ENCODE assay signal across 17 cellular contexts in genomic region chr2:101360229-101360628, GRCh38. TPM values are rescaled to one million over a fixed set of nuclear protein-coding genes. Genes with fewer than 3 reads are reported as not detected.
A peak's percentile ranks its signal among the peaks of the same experiment; 100 is the strongest.
DNase-seq lines count a peak whose midpoint lies in the region; ATAC-seq, FAIRE-seq and TF ChIP-seq lines count a peak whose summit lies in the region.
"Had no signal": no experiment of that assay in that cellular context is flagged by ENCODE, and none has a peak within 500 bp of the region (broad histone marks: within the 10 kb centered on the region; RNA-seq: fewer than 3 reads in every experiment).

No MANE protein-coding gene starts in this region.

- H3K27me3 ChIP-seq in K562 (ENCODE audit: control insufficient read depth in 2 of 2, insufficient read depth in 2 of 2, low read length in 2 of 2), result peaks cover 12 to 43% of the 10 kb centered on the region in 2 experiments
- H3K27me3 ChIP-seq in uterus, result no peaks in the 10 kb centered on the region
- no peaks in the 10 kb centered on the region for H3K27me3 ChIP-seq in esophagus squamous epithelium

- no peaks in the 10 kb centered on the region for H3K36me3 ChIP-seq in K562 (ENCODE audit: control insufficient read depth, insufficient read depth, low read length)
- no peaks in the 10 kb centered on the region for H3K36me3 ChIP-seq in uterus
- H3K36me3 ChIP-seq in esophagus squamous epithelium, result no peaks in the 10 kb centered on the region

- no peak for TF ChIP-seq CTCF in K562 (IDR thresholded peaks at IDR 0.05 in 2 of 3, conservative IDR thresholded peaks at IDR 0.05 in 1 of 3; ENCODE audit: insufficient read depth in 2 of 3, low read depth in 1 of 3, low read length in 3 of 3)
- no peak for TF ChIP-seq CTCF in uterus (IDR thresholded peaks at IDR 0.05)
- TF ChIP-seq CTCF in esophagus squamous epithelium (IDR thresholded peaks at IDR 0.05), result no peak

- intact Hi-C loops in K562 (cut with micrococcal nuclease) (no loop called here), uterus (cut with DNase I; ENCODE audit: low total_unique reads) (no loop called here), esophagus squamous epithelium (cut with DNase I) (no loop called here)

- TF ChIP-seq EP300 in K562 (IDR thresholded peaks at IDR 0.05; ENCODE audit: low read length), result no peak

- no peaks in the 10 kb centered on the region for H4K20me1 ChIP-seq in K562 (replicated peaks; ENCODE audit: control insufficient read depth, insufficient read depth, low read length)

- no peak overlapping the region for H2AFZ ChIP-seq in K562 (ENCODE audit: low read depth, low read length)

- no peak for FAIRE-seq in K562 (lab: Jason Lieb, UNC)
- FAIRE-seq: D721Med had no signal

- in situ Hi-C loops in K562 (cut with MboI), result no loop called here

- TF ChIP-seq RAD21 in K562 (CRISPR knock-in tag; conservative IDR thresholded peaks at IDR 0.05 in 1 of 2, IDR thresholded peaks at IDR 0.05 in 1 of 2), result no peak

- ATAC-seq in K562 (no peak), HG03039 (IDR thresholded peaks at IDR 0.05; ENCODE audit: unreplicated experiment) (no peak)
- ATAC-seq: left lobe of liver had no signal

- BruUV-seq in K562 (replicated peaks; lab: Mats Ljungman, UMichigan), result no TSS peak

- H3K27ac ChIP-seq in K562 (ENCODE audit: extremely low read depth, low read depth, low read length) (no peak overlapping the region), uterus (no peak overlapping the region), esophagus squamous epithelium (no peak overlapping the region)
- H3K27ac ChIP-seq: VCaP had no signal

- H3K9me3 ChIP-seq in K562 (replicated peaks; ENCODE audit: control insufficient read depth, insufficient read depth, low read depth, low read length), result no peaks in the 10 kb centered on the region
- no peaks in the 10 kb centered on the region for H3K9me3 ChIP-seq in uterus
- no peaks in the 10 kb centered on the region for H3K9me3 ChIP-seq in esophagus squamous epithelium

- no peak overlapping the region for H3K4me2 ChIP-seq in K562 (ENCODE audit: insufficient read depth, low read length)

- no peaks in the 10 kb centered on the region for H3K79me2 ChIP-seq in K562 (ENCODE audit: control insufficient read depth, insufficient read depth, low read length)

- DNase-seq in Daoy (ENCODE audit: low read depth), result peak; percentile 50
- DNase-seq in LHCN-M2 (ENCODE audit: low read depth), result peak; percentile 63
- no peak for DNase-seq in K562 (ENCODE audit: extremely low read depth in 1 of 4, low spot score in 3 of 4)
- DNase-seq in myocyte (ENCODE audit: low read depth), result peak; percentile 41
- DNase-seq in uterus, result no peak
- DNase-seq in activated CD8-positive, alpha-beta memory T cell treated with anti-CD3 and anti-CD28 coated beads, Interleukin-2, amount 50 U/mL, for 4 hours, result no peak
- DNase-seq in esophagus squamous epithelium (lab: John Stamatoyannopoulos, UW), result no peak
- DNase-seq: activated effector memory CD4-positive, alpha-beta T cell treated with anti-CD3 and anti-CD28 coated beads, Interleukin-2, amount 50 U/mL, for 16 hours; dermis blood vessel endothelial cell; NCI-H2029; NCI-H524; stimulated activated naive CD4-positive, alpha-beta T cell treated with Interleukin-2 at 50 U/mL for 16 hours had no signal

- POLR2A ChIA-PET in K562 (lab: Yijun Ruan, JAX), result interaction anchor here (0.8 to 1.2 kb wide), 2 partner anchors 9 to 14 kb away, joined by 3 read pairs; no protein-coding TSS in a partner anchor

- CTCF ChIA-PET in K562 (lab: Yijun Ruan, JAX; ENCODE audit: low intra/inter-chr PET ratio), result no interaction called here

- no peak for TF ChIP-seq POLR2A in K562 (conservative IDR thresholded peaks at IDR 0.05)
- no peak for TF ChIP-seq POLR2A in uterus (IDR thresholded peaks at IDR 0.05)
- TF ChIP-seq POLR2A in esophagus squamous epithelium (IDR thresholded peaks at IDR 0.05), result no peak

- no peaks in the 10 kb centered on the region for H3K4me1 ChIP-seq in K562 (replicated peaks in 1 of 2; ENCODE audit: control insufficient read depth in 2 of 2, insufficient read depth in 2 of 2, low read length in 2 of 2)
- no peaks in the 10 kb centered on the region for H3K4me1 ChIP-seq in uterus
- peaks cover 0 to 25% (median 9%) of the 10 kb centered on the region in 3 donors for H3K4me1 ChIP-seq in esophagus squamous epithelium

- no peak overlapping the region for H3K9ac ChIP-seq in K562 (ENCODE audit: insufficient read depth in 1 of 2, low read depth in 2 of 2, low read length in 2 of 2)

- no peak overlapping the region for H3K4me3 ChIP-seq in K562
- H3K4me3 ChIP-seq in uterus, result no peak overlapping the region
- no peak overlapping the region for H3K4me3 ChIP-seq in esophagus squamous epithelium

- 3% methylated on average over 4 of the region's 4 CpGs for WGBS in K562 (ENCODE audit: insufficient coverage, low coverage, missing lambda C conversion rate)
- 40 to 62% methylated on average over 3 to 4 of the region's 4 CpGs for WGBS in esophagus squamous epithelium, 2 donors

- H3K9me1 ChIP-seq in K562 (ENCODE audit: control insufficient read depth, insufficient read depth, low read length), result no peaks in the 10 kb centered on the region

TF ChIP-seq in K562, 482 proteins besides CTCF, POLR2A, EP300 and RAD21 (continues in another document):
- TF ChIP-seq ZNF347 (CRISPR knock-in tag; IDR thresholded peaks at IDR 0.05; ENCODE audit: low read depth) (no peak), KDM1A (IDR thresholded peaks at IDR 0.05) (0 out of 4 replicates have a peak, but pooled peaks of 1 of the 2 experiments have one; percentile 45), ZNF444 (CRISPR knock-in tag; IDR thresholded peaks at IDR 0.05) (no peak), KLF1 (tag; IDR thresholded peaks at IDR 0.05) (no peak), FOSL1 (tag; conservative IDR thresholded peaks at IDR 0.05) (peak; percentile 30; the same call in 1 of the 2 replicates)

RNA-seq across cellular contexts. Expression of gene CREG2, which starts 27.1 kb away (rescaled TPM):
- total RNA-seq in Daoy (2014; rRNA removed; shearing (Covaris generic)), result 0.74 and 2.0 TPM in 2 replicates
- 1.8 and 2.4 TPM in 2 replicates for total RNA-seq in LHCN-M2 (2014; rRNA removed)
- 0.17 TPM for polyA plus RNA-seq in LHCN-M2 (2012)
- total RNA-seq in K562 (2011; cell fraction: chromatin; rRNA removed; ENCODE audit: low replicate concordance), result not detected in 2 replicates
- not detected in 2 replicates for total RNA-seq in K562 (2011; cell fraction: nucleolus; rRNA removed)
- total RNA-seq in K562 (2011; cell fraction: nucleoplasm; rRNA removed), result not detected in 2 replicates
- not detected in 2 replicates for total RNA-seq in K562 (2014; rRNA removed)
- total RNA-seq in K562 (2014; rRNA removed; fragmentation: Illumina TruSeq; extraction: Trizol), result not detected in 2 replicates
- not detected in 2 replicates for total RNA-seq in K562 (2015; rRNA removed; fragmentation: Illumina TruSeq; extraction: Trizol)
- total RNA-seq in K562 (2021), result not detected in 2 replicates
- not detected in 2 replicates for polyA plus RNA-seq in K562 (2011; rRNA removed)
- not detected in 2 replicates for polyA plus RNA-seq in K562 (2011; cell fraction: cytosol; rRNA removed)
- polyA plus RNA-seq in K562 (2011; cell fraction: nucleus; rRNA removed), result not detected in 2 replicates
- not detected in 2 replicates for polyA plus RNA-seq in K562 (2012)
- polyA plus RNA-seq in K562 (2014; fragmentation: Illumina TruSeq; extraction: Trizol), result not detected in 2 replicates
- polyA plus RNA-seq in K562 (2014; fragmentation: Nextera tagmentation; extraction: Ambion mirVana), result not detected
- polyA plus RNA-seq in K562 (2014; rRNA removed), result not detected in 2 replicates
- not detected in 2 replicates for polyA minus RNA-seq in K562 (2011; rRNA and poly(A)+ RNA removed)
- not detected in 2 replicates for polyA minus RNA-seq in K562 (2011; cell fraction: cytosol; rRNA and poly(A)+ RNA removed)
- polyA minus RNA-seq in K562 (2011; cell fraction: nucleus; rRNA and poly(A)+ RNA removed), result 0.13 TPM in 1 of 2 replicates, not detected in the other
- 1.5 and 6.9 TPM in 2 replicates for total RNA-seq in myocyte
- polyA plus RNA-seq in myocyte (2012), result 0.62 TPM
- under 1 TPM in 1 of 4 donors, not detected in 3; 0.28 TPM for total RNA-seq in uterus
- total RNA-seq in esophagus squamous epithelium, result 1 to 10 TPM in 2 of 4 donors, under 1 TPM in 2; 0.38 to 2.5 (median 1.3) TPM
- total RNA-seq: left lobe of liver, posterior vena cava had no signal

RNA-seq across cellular contexts. Expression of gene RNF149, which starts 51.7 kb away (rescaled TPM):
- total RNA-seq in Daoy (2014; rRNA removed; shearing (Covaris generic)), result 15.4 and 17.6 TPM in 2 replicates
- 75.9 and 97.7 TPM in 2 replicates for total RNA-seq in LHCN-M2 (2014; rRNA removed)
- 12.4 TPM for polyA plus RNA-seq in LHCN-M2 (2012)
- 82.0 and 197 TPM in 2 replicates for total RNA-seq in K562 (2011; cell fraction: chromatin; rRNA removed; ENCODE audit: low replicate concordance)
- total RNA-seq in K562 (2011; cell fraction: nucleolus; rRNA removed), result 55.7 and 63.3 TPM in 2 replicates
- total RNA-seq in K562 (2011; cell fraction: nucleoplasm; rRNA removed), result 101 and 175 TPM in 2 replicates
- 24.1 and 25.3 TPM in 2 replicates for total RNA-seq in K562 (2014; rRNA removed)
- total RNA-seq in K562 (2014; rRNA removed; fragmentation: Illumina TruSeq; extraction: Trizol), result 31.5 and 36.1 TPM in 2 replicates
- 23.3 and 28.3 TPM in 2 replicates for total RNA-seq in K562 (2015; rRNA removed; fragmentation: Illumina TruSeq; extraction: Trizol)
- 21.8 and 22.8 TPM in 2 replicates for total RNA-seq in K562 (2021)
- 27.2 and 28.4 TPM in 2 replicates for polyA plus RNA-seq in K562 (2011; rRNA removed)
- polyA plus RNA-seq in K562 (2011; cell fraction: cytosol; rRNA removed), result 8.5 and 12.5 TPM in 2 replicates
- 34.9 and 38.9 TPM in 2 replicates for polyA plus RNA-seq in K562 (2011; cell fraction: nucleus; rRNA removed)
- 12.4 and 17.9 TPM in 2 replicates for polyA plus RNA-seq in K562 (2012)
- 17.7 and 21.3 TPM in 2 replicates for polyA plus RNA-seq in K562 (2014; fragmentation: Illumina TruSeq; extraction: Trizol)
- polyA plus RNA-seq in K562 (2014; fragmentation: Nextera tagmentation; extraction: Ambion mirVana), result 1 to 10 TPM; 9.0 to 9.5 TPM
- 21.0 and 23.3 TPM in 2 replicates for polyA plus RNA-seq in K562 (2014; rRNA removed)
- polyA minus RNA-seq in K562 (2011; rRNA and poly(A)+ RNA removed), result 31.2 and 33.4 TPM in 2 replicates
- polyA minus RNA-seq in K562 (2011; cell fraction: cytosol; rRNA and poly(A)+ RNA removed), result 11.4 and 13.9 TPM in 2 replicates
- 25.7 and 42.1 TPM in 2 replicates for polyA minus RNA-seq in K562 (2011; cell fraction: nucleus; rRNA and poly(A)+ RNA removed)
- 32.3 and 40.8 TPM in 2 replicates for total RNA-seq in myocyte
- 22.3 TPM for polyA plus RNA-seq in myocyte (2012)
- 100 to 1,000 TPM in 2 of 4 donors, 10 to 100 TPM in 2; 17.4 to 105 (median 82.0) TPM for total RNA-seq in uterus
- 100 to 1,000 TPM in 3 of 4 donors, 10 to 100 TPM in 1; 80.3 to 117 (median 110) TPM for total RNA-seq in esophagus squamous epithelium

Comparison
In these comparisons a context has a peak if more than half of its experiments do, and no peak if none do; other contexts are left out.
1. DNase-seq: peak in Daoy (single experiment), LHCN-M2 (single experiment) and myocyte (single experiment); none in K562 (0 of 4), uterus (0 of 2), activated CD8-positive, alpha-beta memory T cell treated with anti-CD3 and anti-CD28 coated beads, Interleukin-2, amount 50 U/mL, for 4 hours (single experiment) and esophagus squamous epithelium (single experiment).